Comparison of ENCODE assay signal across 18 cellular contexts in the genomic region with DNA sequence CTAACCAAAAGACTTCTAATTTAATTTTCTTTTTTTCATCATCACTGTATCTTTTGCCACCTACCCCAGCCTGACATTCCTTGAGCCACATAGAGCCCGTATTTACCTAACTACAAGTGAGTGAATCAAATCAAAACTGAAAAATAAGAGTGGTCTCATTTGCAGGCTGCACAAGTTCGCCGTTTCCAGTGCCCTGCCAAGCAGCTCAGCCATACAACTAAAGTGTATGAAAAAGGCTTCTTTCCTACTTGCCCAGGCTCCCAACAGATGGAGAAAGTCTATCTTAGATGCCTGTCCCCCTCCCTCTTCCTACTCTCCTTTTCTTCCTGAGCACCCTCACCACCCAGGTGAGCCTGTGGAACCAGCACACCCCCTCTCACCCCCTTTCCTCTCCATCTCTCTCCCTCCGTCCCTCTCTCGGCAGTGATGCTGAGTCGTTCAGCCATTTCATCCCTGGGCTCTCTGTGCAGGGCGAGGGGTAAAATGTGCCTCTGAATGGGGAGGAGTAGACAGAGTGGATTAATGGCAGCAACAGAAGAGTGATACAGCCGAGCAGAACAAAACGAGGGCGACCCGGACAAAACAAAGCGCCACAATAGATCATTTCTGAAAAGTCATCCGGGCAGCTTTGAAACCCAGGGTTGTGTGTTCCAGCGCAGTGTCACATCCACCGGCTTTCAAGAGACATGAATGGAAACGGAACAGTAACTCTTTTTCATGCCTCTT.
"Had no signal": no experiment of that assay in that cellular context is flagged by ENCODE, and none has a peak within 500 bp of the region (broad histone marks: within the 10 kb centered on the region; RNA-seq: fewer than 3 reads in every experiment).

No MANE protein-coding gene starts in this region.

- DNase-seq: activated CD4-positive, alpha-beta T cell treated with anti-CD3 and anti-CD28 coated beads for 1 hour; activated CD4-positive, alpha-beta T cell treated with anti-CD3 and anti-CD28 coated beads, Interleukin-2, amount 50 U/mL, for 4 hours; activated gamma-delta T cell; activated T-cell treated with anti-CD3 and anti-CD28 coated beads, Interleukin-2, amount 50 U/mL, for 72 hours; adrenal gland; body of pancreas; central memory CD4-positive, alpha-beta T cell; colonic mucosa; gastrocnemius medialis; mesendoderm; natural killer cell; stimulated activated CD4-positive, alpha-beta T cell treated with anti-CD3 and anti-CD28 coated beads, Interleukin-2, amount 100 ng/mL, for 24 hours; stimulated activated naive CD4-positive, alpha-beta T cell treated with Interleukin-2 at 50 U/mL for 16 hours; T-helper 17 cell; transverse colon; WERI-Rb-1 had no signal

- H3K4me3 ChIP-seq: adrenal gland, body of pancreas, colonic mucosa, gastrocnemius medialis, right atrium auricular region, transverse colon, vagina had no signal

- H3K4me1 ChIP-seq: adrenal gland, body of pancreas, colonic mucosa, right atrium auricular region, transverse colon, vagina had no signal

- H3K36me3 ChIP-seq: adrenal gland, colonic mucosa, gastrocnemius medialis, right atrium auricular region, transverse colon, vagina, WERI-Rb-1 had no signal

- H3K9me3 ChIP-seq: adrenal gland, body of pancreas, colonic mucosa, gastrocnemius medialis, right atrium auricular region, transverse colon, vagina had no signal

- H3K27ac ChIP-seq: adrenal gland, body of pancreas, colonic mucosa, right atrium auricular region, transverse colon, vagina, WERI-Rb-1 had no signal

- H3K27me3 ChIP-seq: adrenal gland, body of pancreas, colonic mucosa, gastrocnemius medialis, right atrium auricular region, transverse colon, vagina had no signal
